Comparison of ENCODE assay signal across 13 cellular contexts in genomic region chr16:25426829-25427228, GRCh38.
A peak's percentile ranks its signal among the peaks of the same experiment; 100 is the strongest.
DNase-seq lines count a peak whose midpoint lies in the region; TF ChIP-seq lines count a peak whose summit lies in the region.
"Had no signal": no experiment of that assay in that cellular context is flagged by ENCODE, and none has a peak within 500 bp of the region (broad histone marks: within the 10 kb centered on the region; RNA-seq: fewer than 3 reads in every experiment).

No MANE protein-coding gene starts in this region.

- no peaks in the 10 kb centered on the region for H3K4me1 Mint-ChIP-seq in neural crest cell
- H3K4me1 Mint-ChIP-seq: B cell had no signal

- H3K9me3 Mint-ChIP-seq in neural crest cell, result peaks cover 2% of the 10 kb centered on the region
- H3K9me3 Mint-ChIP-seq: CD8-positive, alpha-beta T cell had no signal

- peak overlapping the region; percentile 20 for H3K27ac Mint-ChIP-seq in neural crest cell (ENCODE audit: unreplicated experiment)
- H3K27ac Mint-ChIP-seq: B cell; CD4-positive, alpha-beta T cell; CD8-positive, alpha-beta T cell had no signal

- DNase-seq in G401 (ENCODE audit: low spot score) (peak; percentile 80), cerebellum (ENCODE audit: low spot score) (peak; percentile 74), neural crest cell (ENCODE audit: low read depth, low spot score) (no peak), NAMALWA (ENCODE audit: low spot score) (no peak), NCI-H748 treated with DMSO at 0.1 percent for 48 hours (lab: John Stamatoyannopoulos, UW) (no peak)
- DNase-seq: AML-193; Caco-2; Calu3; CD4-positive, alpha-beta T cell; CD8-positive, alpha-beta T cell; DMS79 treated with DMSO at 0.1 percent for 48 hours; GDM1 had no signal

- H3K27me3 Mint-ChIP-seq in neural crest cell (ENCODE audit: low read depth), result peaks cover 4% of the 10 kb centered on the region

- H3K36me3 Mint-ChIP-seq in neural crest cell (ENCODE audit: low read depth), result no peaks in the 10 kb centered on the region
- H3K36me3 Mint-ChIP-seq: CD8-positive, alpha-beta T cell had no signal

- in situ Hi-C loops in G401 (cut with HindIII; ENCODE audit: low sequenced_read_pairs), result no loop called here

- TF ChIP-seq CTCF in neural crest cell (conservative IDR thresholded peaks at IDR 0.05), result no peak

- H3K4me3 Mint-ChIP-seq in neural crest cell, result no peak overlapping the region
- H3K4me3 Mint-ChIP-seq: B cell; CD4-positive, alpha-beta T cell; CD8-positive, alpha-beta T cell had no signal

Comparison
In these comparisons a context has a peak if more than half of its experiments do, and no peak if none do; other contexts are left out.
1. DNase-seq: peak in G401 (single experiment) and cerebellum (single experiment); none in neural crest cell (single experiment), NAMALWA (single experiment) and NCI-H748 treated with DMSO at 0.1 percent for 48 hours (single experiment).